ENCODE assay signal across 20 cellular contexts in genomic region chr6:137763861-137764260, GRCh38.
DNase-seq lines count a peak whose midpoint lies in the region; ATAC-seq, FAIRE-seq and TF ChIP-seq lines count a peak whose summit lies in the region.
"Had no signal": no experiment of that assay in that cellular context is flagged by ENCODE, and none has a peak within 500 bp of the region (broad histone marks: within the 10 kb centered on the region; RNA-seq: fewer than 3 reads in every experiment).

No MANE protein-coding gene starts in this region.

- H3K4me3 ChIP-seq in GM23248 (no peak overlapping the region), PC-9 (no peak overlapping the region), endothelial cell of umbilical vein (replicated peaks in 1 of 3; ENCODE audit: insufficient read depth in 1 of 3, low read depth in 1 of 3, low read length in 3 of 3) (no peak overlapping the region), osteoblast (ENCODE audit: insufficient read depth, low read length) (no peak overlapping the region), Peyer's patch (no peak overlapping the region)
- H3K4me3 ChIP-seq: SK-N-MC had no signal

- H3K27me3 Mint-ChIP-seq in progenitor cell of endocrine pancreas = peaks cover 5% of the 10 kb centered on the region
- H3K27me3 Mint-ChIP-seq: B cell; CD4-positive, CD25-positive, alpha-beta regulatory T cell had no signal

- no peak for FAIRE-seq in endothelial cell of umbilical vein (lab: Jason Lieb, UNC)
- FAIRE-seq: GM19239 had no signal

- no peaks in the 10 kb centered on the region for H3K79me2 ChIP-seq in GM23248 (ENCODE audit: insufficient read depth)
- H3K79me2 ChIP-seq in PC-9 (ENCODE audit: low read depth) = no peaks in the 10 kb centered on the region
- H3K79me2 ChIP-seq in endothelial cell of umbilical vein (ENCODE audit: control insufficient read depth, insufficient read depth, low read length) = no peaks in the 10 kb centered on the region
- H3K79me2 ChIP-seq in osteoblast (ENCODE audit: insufficient read depth, low read length) = no peaks in the 10 kb centered on the region

- no peak overlapping the region for H3K9ac ChIP-seq in GM23248
- H3K9ac ChIP-seq in endothelial cell of umbilical vein (replicated peaks; ENCODE audit: extremely low read depth, insufficient read depth, low read length) = no peak overlapping the region

- no peaks in the 10 kb centered on the region for H3K36me3 Mint-ChIP-seq in progenitor cell of endocrine pancreas (ENCODE audit: insufficient read depth)
- H3K36me3 Mint-ChIP-seq: CD4-positive, CD25-positive, alpha-beta regulatory T cell had no signal

- peaks cover 28% of the 10 kb centered on the region for H3F3A ChIP-seq in GM23248 (ENCODE audit: insufficient read depth)
- H3F3A ChIP-seq in PC-9 (ENCODE audit: insufficient read depth, low read depth) = peaks cover 30% of the 10 kb centered on the region

- DNase-seq in GM23248 (peak; percentile 10), PC-9 (no peak), endothelial cell of umbilical vein (ENCODE audit: low read depth, low spot score) (no peak), osteoblast (ENCODE audit: insufficient read length, low spot score, missing footprints) (no peak), Peyer's patch (no peak), progenitor cell of endocrine pancreas (ENCODE audit: low spot score, unreplicated experiment) (no peak)
- no peak for DNase-seq in stimulated activated naive CD8-positive, alpha-beta T cell treated with anti-CD3 and anti-CD28 coated beads, Interleukin-15, Interleukin-2, amounts not matched to agents 100 U/mL and 50 U/mL, for 24 hours
- DNase-seq: ACHN; CD4-positive, CD25-positive, alpha-beta regulatory T cell; H9; MV-4-11; NCI-H1417; NCI-H2029; NCI-H2171; NCI-H446; NCI-H774; Right ventricle myocardium superior had no signal

- intact Hi-C loops in PC-9 (cut with micrococcal nuclease; ENCODE audit: unreplicated experiment) (loop anchor here (1.0 to 5.0 kb wide), 2 partner anchors 48 to 56 kb away; no protein-coding TSS in a partner anchor), endothelial cell of umbilical vein (cut with micrococcal nuclease) (no loop called here)

- H3K9me2 ChIP-seq in GM23248 (ENCODE audit: insufficient read depth) (no peaks in the 10 kb centered on the region), PC-9 (ENCODE audit: insufficient read depth) (no peaks in the 10 kb centered on the region)

- peaks cover 3% of the 10 kb centered on the region for H3K9me3 Mint-ChIP-seq in progenitor cell of endocrine pancreas (ENCODE audit: low read depth)
- H3K9me3 Mint-ChIP-seq: H9 had no signal

- H3K4me3 Mint-ChIP-seq in progenitor cell of endocrine pancreas (ENCODE audit: low read depth) = no peak overlapping the region
- H3K4me3 Mint-ChIP-seq: B cell; CD4-positive, CD25-positive, alpha-beta regulatory T cell; H9 had no signal

- H3K27me3 ChIP-seq in GM23248 (replicated peaks; ENCODE audit: insufficient read depth) = no peaks in the 10 kb centered on the region
- H3K27me3 ChIP-seq in PC-9 (ENCODE audit: insufficient read depth, low read depth) = no peaks in the 10 kb centered on the region
- H3K27me3 ChIP-seq in endothelial cell of umbilical vein (ENCODE audit: control insufficient read depth in 2 of 2, insufficient read depth in 2 of 2, low read length in 2 of 2) = no peaks in the 10 kb centered on the region
- no peaks in the 10 kb centered on the region for H3K27me3 ChIP-seq in osteoblast (ENCODE audit: insufficient read depth, low read length)
- H3K27me3 ChIP-seq in Peyer's patch = no peaks in the 10 kb centered on the region

- H3K27ac ChIP-seq in GM23248 (peak overlapping the region; percentile 42), PC-9 (peak overlapping the region; percentile 92), endothelial cell of umbilical vein (ENCODE audit: insufficient read depth, low read depth, low read length) (no peak overlapping the region), osteoblast (ENCODE audit: low read depth, low read length) (peak overlapping the region; percentile 89), Peyer's patch (no peak overlapping the region)
- H3K27ac ChIP-seq: SK-N-MC had no signal

- H4K20me1 ChIP-seq in GM23248 (ENCODE audit: insufficient read depth) (no peaks in the 10 kb centered on the region), PC-9 (ENCODE audit: insufficient read depth) (no peaks in the 10 kb centered on the region), endothelial cell of umbilical vein (replicated peaks; ENCODE audit: control insufficient read depth, extremely low read depth, insufficient read depth, low read length) (no peaks in the 10 kb centered on the region), osteoblast (ENCODE audit: insufficient read depth, low read length) (no peaks in the 10 kb centered on the region)

- H3K27ac Mint-ChIP-seq in progenitor cell of endocrine pancreas = no peak overlapping the region
- H3K27ac Mint-ChIP-seq: B cell; CD4-positive, CD25-positive, alpha-beta regulatory T cell; H9 had no signal

- dilution Hi-C loops in endothelial cell of umbilical vein (cut with MboI; ENCODE audit: extremely low pct_ligation_motif_present, low sequenced_read_pairs) = no loop called here

- TF ChIP-seq POLR2A in endothelial cell of umbilical vein (IDR thresholded peaks at IDR 0.05; ENCODE audit: low read depth, low read length) = no peak
- no peak for TF ChIP-seq POLR2A in Peyer's patch (IDR thresholded peaks at IDR 0.05)

- H3K4me1 ChIP-seq in GM23248 (ENCODE audit: insufficient read depth) (peaks cover 36% of the 10 kb centered on the region), PC-9 (replicated peaks; ENCODE audit: insufficient read depth) (peaks cover 46% of the 10 kb centered on the region), endothelial cell of umbilical vein (ENCODE audit: control insufficient read depth, extremely low read depth, insufficient read depth, low read length) (peaks cover 12% of the 10 kb centered on the region), osteoblast (ENCODE audit: insufficient read depth, low read length) (peaks cover 51% of the 10 kb centered on the region), Peyer's patch (peaks cover 0 to 6% (median 0%) of the 10 kb centered on the region in 4 donors)

- TF ChIP-seq CTCF in PC-9 (conservative IDR thresholded peaks at IDR 0.05) (no peak), endothelial cell of umbilical vein (IDR thresholded peaks at IDR 0.05; ENCODE audit: extremely low read depth in 1 of 2, insufficient read depth in 1 of 2, low read depth in 1 of 2, low read length in 2 of 2) (no peak), osteoblast (IDR thresholded peaks at IDR 0.05; ENCODE audit: extremely low read depth, low read depth, low read length) (no peak), Peyer's patch (IDR thresholded peaks at IDR 0.05) (no peak), progenitor cell of endocrine pancreas (IDR thresholded peaks at IDR 0.05; ENCODE audit: unreplicated experiment) (no peak)

- BruUV-seq in PC-9 (replicated peaks; lab: Mats Ljungman, UMichigan) = no TSS peak
- no TSS peak for BruUV-seq in endothelial cell of umbilical vein (replicated peaks; lab: Mats Ljungman, UMichigan)

- H3K9me1 ChIP-seq in endothelial cell of umbilical vein (replicated peaks; ENCODE audit: control insufficient read depth, extremely low read depth, insufficient read depth, low read length) = no peaks in the 10 kb centered on the region

- H3K9me3 ChIP-seq in GM23248 (ENCODE audit: low read depth) (no peaks in the 10 kb centered on the region), PC-9 (ENCODE audit: insufficient read depth, low read depth) (peaks cover 3% of the 10 kb centered on the region), endothelial cell of umbilical vein (replicated peaks; ENCODE audit: control insufficient read depth, insufficient read depth, low read length) (no peaks in the 10 kb centered on the region), osteoblast (ENCODE audit: low read depth, low read length) (no peaks in the 10 kb centered on the region), Peyer's patch (no peaks in the 10 kb centered on the region)

- CTCF ChIA-PET in PC-9 (lab: Charles Lee) (interaction anchor here (0.6 to 0.7 kb wide), 2 partner anchors 23 to 269 kb away, joined by 3 read pairs; no protein-coding TSS in a partner anchor), endothelial cell of umbilical vein (lab: Charles Lee) (interaction anchor here (1.0 kb wide), 1 partner anchor 104 kb away, joined by 6 read pairs; the partner anchor contains the start of gene TNFAIP3)

- POLR2A ChIA-PET in PC-9 (lab: Charles Lee; ENCODE audit: unreplicated experiment) (no interaction called here), endothelial cell of umbilical vein (lab: Charles Lee) (no interaction called here)

- WGBS in GM23248 (ENCODE audit: low coverage in 1 of 2, low lambda C conversion rate in 2 of 2, missing lambda C conversion rate in 2 of 2), 2 experiments = 90 to 94% methylated on average over 1 of the region's 1 CpG

- no peaks in the 10 kb centered on the region for H3K4me1 Mint-ChIP-seq in progenitor cell of endocrine pancreas (ENCODE audit: low read depth)
- H3K4me1 Mint-ChIP-seq: H9 had no signal

- no peak for ATAC-seq in stimulated activated naive CD8-positive, alpha-beta T cell treated with anti-CD3 and anti-CD28 coated beads, Interleukin-15, Interleukin-2, amounts not matched to agents 100 U/mL and 50 U/mL, for 24 hours

- H2AFZ ChIP-seq in GM23248 = no peak overlapping the region
- H2AFZ ChIP-seq in PC-9 = 0 out of 2 replicates have a peak overlapping the region, but pooled peaks have one; percentile 3
- no peak overlapping the region for H2AFZ ChIP-seq in endothelial cell of umbilical vein (ENCODE audit: low read depth, low read length)
- H2AFZ ChIP-seq in osteoblast (ENCODE audit: low read length) = no peak overlapping the region

- H3K4me2 ChIP-seq in GM23248 (ENCODE audit: unreplicated experiment) (peak overlapping the region; percentile 69), PC-9 (peak overlapping the region; percentile 45), endothelial cell of umbilical vein (ENCODE audit: insufficient read depth, low read length) (peak overlapping the region; percentile 26), osteoblast (ENCODE audit: insufficient read depth, low read length) (peak overlapping the region; percentile 25)

- in situ Hi-C loops in GM23248 (cut with MboI) = no loop called here

- H3K36me3 ChIP-seq in GM23248 (ENCODE audit: low read depth) (no peaks in the 10 kb centered on the region), PC-9 (ENCODE audit: low read depth) (no peaks in the 10 kb centered on the region), endothelial cell of umbilical vein (ENCODE audit: control insufficient read depth in 2 of 2, extremely low read depth in 1 of 2, insufficient read depth in 2 of 2, low read length in 2 of 2) (no peaks in the 10 kb centered on the region), osteoblast (ENCODE audit: insufficient read depth, low read length) (no peaks in the 10 kb centered on the region), Peyer's patch (no peaks in the 10 kb centered on the region)

TF ChIP-seq in endothelial cell of umbilical vein, 7 proteins besides CTCF, POLR2A, EP300 and RAD21 (continues in another document):
- TF ChIP-seq EZH2 (IDR thresholded peaks at IDR 0.05; ENCODE audit: borderline replicate concordance, low read depth, low read length, severe bottlenecking) = no peak
- TF ChIP-seq GATA2 (IDR thresholded peaks at IDR 0.05; ENCODE audit: insufficient read depth, insufficient read length, low read depth, low read length) = no peak
- no peak for TF ChIP-seq MYC (IDR thresholded peaks at IDR 0.05; ENCODE audit: low read depth, low read length)
- no peak for TF ChIP-seq POLR2AphosphoS5 (IDR thresholded peaks at IDR 0.05; ENCODE audit: insufficient read depth, low read depth, low read length)

Comparison
In these comparisons a context has a peak if more than half of its experiments do, and no peak if none do; other contexts are left out.
1. H3K27ac ChIP-seq: peak in GM23248 (single experiment), PC-9 (single experiment) and osteoblast (single experiment); none in endothelial cell of umbilical vein (single experiment) and Peyer's patch (0 of 4).
2. Peak in every context shown above with its lines, with median percentiles within 50 percentile points of each other: H3K4me2 ChIP-seq.